ENCODE assay signal across 15 cellular contexts in genomic region chr1:111704776-111705175, GRCh38. TPM values are rescaled to one million over a fixed set of nuclear protein-coding genes. Genes with fewer than 3 reads are reported as not detected.
DNase-seq lines count a peak whose midpoint lies in the region; ATAC-seq and TF ChIP-seq lines count a peak whose summit lies in the region.
"Had no signal": no experiment of that assay in that cellular context is flagged by ENCODE, and none has a peak within 500 bp of the region (broad histone marks: within the 10 kb centered on the region; RNA-seq: fewer than 3 reads in every experiment).

No MANE protein-coding gene starts in this region.

- ATAC-seq in activated naive CD8-positive, alpha-beta T cell treated with anti-CD3 and anti-CD28 coated beads, Interleukin-2, amount 50 U/mL, for 24 hours, result peak; percentile 52
- ATAC-seq in left lobe of liver, result peak; percentile 27
- ATAC-seq in GM21576 (IDR thresholded peaks at IDR 0.05; ENCODE audit: unreplicated experiment), result no peak

- H3K36me3 ChIP-seq in breast epithelium (no peaks in the 10 kb centered on the region), vagina (peaks cover 0 to 69% of the 10 kb centered on the region in 2 donors), HAP-1 (replicated peaks) (peaks cover 9% of the 10 kb centered on the region; the same call in 1 of the 2 replicates)

- POLR2A ChIA-PET in MCF 10A (lab: Yijun Ruan, JAX), result interaction anchor here (0.8 to 2.8 kb wide), 11 partner anchors 9 to 169 kb away, joined by 3 to 14 read pairs (median 4); partner anchors contain the start of genes INKA2 and RAP1A

- H3K4me3 ChIP-seq in breast epithelium (no peak overlapping the region), vagina (no peak overlapping the region), HAP-1 (no peak overlapping the region)

- DNase-seq in MCF 10A (ENCODE audit: unreplicated experiment) (peak; percentile 71), breast epithelium (ENCODE audit: low spot score in 2 of 2) (no peak), left lobe of liver (ENCODE audit: low spot score) (no peak), vagina (ENCODE audit: extremely low spot score in 2 of 2) (no peak), NCI-H748 treated with DMSO at 0.1 percent for 48 hours (lab: John Stamatoyannopoulos, UW) (no peak), HAP-1 (ENCODE audit: low spot score in 2 of 2) (no peak)
- DNase-seq in activated naive CD8-positive, alpha-beta T cell treated with anti-CD3 and anti-CD28 coated beads, Interleukin-2, amount 50 U/mL, for 24 hours, result no peak
- DNase-seq: activated CD4-positive, alpha-beta T cell treated with anti-CD3 and anti-CD28 coated beads, Interleukin-2, amount 10 ng/mL, durations not matched to agents 7 days and 5 days; CD8-positive, alpha-beta memory T cell; KG1; NCI-H1105 treated with DMSO at 0.1 percent for 48 hours; SIG-M5 had no signal

- intact Hi-C loops in MCF 10A (cut with micrococcal nuclease) (no loop called here), breast epithelium (cut with DNase I; ENCODE audit: low total_unique reads) (no loop called here), vagina (cut with DNase I) (no loop called here)

- TF ChIP-seq POLR2A in breast epithelium (IDR thresholded peaks at IDR 0.05) (no peak), vagina (IDR thresholded peaks at IDR 0.05) (no peak)

- no TSS peak for BruUV-seq in MCF 10A (replicated peaks; lab: Mats Ljungman, UMichigan)

- H3K9me3 Mint-ChIP-seq in MCF 10A (ENCODE audit: unreplicated experiment), result no peaks in the 10 kb centered on the region
- no peaks in the 10 kb centered on the region for H3K9me3 Mint-ChIP-seq in activated naive CD8-positive, alpha-beta T cell treated with anti-CD3 and anti-CD28 coated beads, Interleukin-2, amount 50 U/mL, for 24 hours
- H3K9me3 Mint-ChIP-seq: activated CD4-positive, alpha-beta T cell treated with anti-CD3 and anti-CD28 coated beads, Interleukin-2, amount 10 ng/mL, durations not matched to agents 7 days and 5 days; CD8-positive, alpha-beta memory T cell; mesothelial cell of epicardium; T-helper 2 cell treated with Interferon-gamma antibody and Interleukin-4, amounts not matched to agents 5 μg/mL and 100 μg/mL, for 36 hours had no signal

- peaks cover 68% of the 10 kb centered on the region for H3K36me3 Mint-ChIP-seq in MCF 10A (ENCODE audit: insufficient read depth, unreplicated experiment)
- H3K36me3 Mint-ChIP-seq in activated naive CD8-positive, alpha-beta T cell treated with anti-CD3 and anti-CD28 coated beads, Interleukin-2, amount 50 U/mL, for 24 hours (ENCODE audit: low read depth), result peaks cover 60% of the 10 kb centered on the region

- no peaks in the 10 kb centered on the region for H3K27me3 Mint-ChIP-seq in MCF 10A (ENCODE audit: insufficient read depth, unreplicated experiment)
- H3K27me3 Mint-ChIP-seq in activated naive CD8-positive, alpha-beta T cell treated with anti-CD3 and anti-CD28 coated beads, Interleukin-2, amount 50 U/mL, for 24 hours, result no peaks in the 10 kb centered on the region
- H3K27me3 Mint-ChIP-seq: activated CD4-positive, alpha-beta T cell treated with anti-CD3 and anti-CD28 coated beads, Interleukin-2, amount 10 ng/mL, durations not matched to agents 7 days and 5 days; CD8-positive, alpha-beta memory T cell had no signal

- H3K9me3 ChIP-seq in breast epithelium (no peaks in the 10 kb centered on the region), vagina (no peaks in the 10 kb centered on the region), HAP-1 (no peaks in the 10 kb centered on the region)

- peaks cover 15% of the 10 kb centered on the region for H3K4me1 Mint-ChIP-seq in MCF 10A (ENCODE audit: insufficient read depth, unreplicated experiment)
- H3K4me1 Mint-ChIP-seq in activated naive CD8-positive, alpha-beta T cell treated with anti-CD3 and anti-CD28 coated beads, Interleukin-2, amount 50 U/mL, for 24 hours, result peaks cover 32% of the 10 kb centered on the region
- H3K4me1 Mint-ChIP-seq: mesothelial cell of epicardium had no signal

- no peak for TF ChIP-seq CTCF in MCF 10A (IDR thresholded peaks at IDR 0.05; ENCODE audit: unreplicated experiment)
- TF ChIP-seq CTCF in breast epithelium (IDR thresholded peaks at IDR 0.05), result no peak
- no peak for TF ChIP-seq CTCF in vagina (IDR thresholded peaks at IDR 0.05)

- in situ Hi-C loops in HAP-1 (cut with MboI; ENCODE audit: low sequenced_read_pairs), result no loop called here

- H3K4me1 ChIP-seq in breast epithelium (no peaks in the 10 kb centered on the region), vagina (peaks cover 19% of the 10 kb centered on the region), HAP-1 (peaks cover 11% of the 10 kb centered on the region)

- no peak overlapping the region for H3K27ac Mint-ChIP-seq in MCF 10A (ENCODE audit: low read depth, unreplicated experiment)
- no peak overlapping the region for H3K27ac Mint-ChIP-seq in activated naive CD8-positive, alpha-beta T cell treated with anti-CD3 and anti-CD28 coated beads, Interleukin-2, amount 50 U/mL, for 24 hours
- H3K27ac Mint-ChIP-seq: mesothelial cell of epicardium; T-helper 2 cell treated with Interferon-gamma antibody and Interleukin-4, amounts not matched to agents 5 μg/mL and 100 μg/mL, for 36 hours had no signal

- H3K27ac ChIP-seq in breast epithelium (no peak overlapping the region), vagina (no peak overlapping the region)

- no peak overlapping the region for H3K4me3 Mint-ChIP-seq in MCF 10A (ENCODE audit: unreplicated experiment)
- no peak overlapping the region for H3K4me3 Mint-ChIP-seq in activated naive CD8-positive, alpha-beta T cell treated with anti-CD3 and anti-CD28 coated beads, Interleukin-2, amount 50 U/mL, for 24 hours
- H3K4me3 Mint-ChIP-seq: activated CD4-positive, alpha-beta T cell treated with anti-CD3 and anti-CD28 coated beads, Interleukin-2, amount 10 ng/mL, durations not matched to agents 7 days and 5 days; CD8-positive, alpha-beta memory T cell; mesothelial cell of epicardium; T-helper 2 cell treated with Interferon-gamma antibody and Interleukin-4, amounts not matched to agents 5 μg/mL and 100 μg/mL, for 36 hours had no signal

- CTCF ChIA-PET in MCF 10A (lab: Yijun Ruan, JAX), result interaction anchor here (0.6 to 4.1 kb wide), 9 partner anchors 10 to 686 kb away, joined by 3 to 30 read pairs (median 3); no protein-coding TSS in a partner anchor

- H3K27me3 ChIP-seq in breast epithelium (no peaks in the 10 kb centered on the region), vagina (no peaks in the 10 kb centered on the region), HAP-1 (ENCODE audit: low read depth) (no peaks in the 10 kb centered on the region)

RNA-seq across cellular contexts. Expression of gene INKA2, which starts 34.4 kb away (rescaled TPM):
- total RNA-seq in MCF 10A (2022), result 3.5 and 6.6 TPM in 2 replicates
- total RNA-seq in breast epithelium, result 1 to 10 TPM; 3.0 to 4.6 (median 3.8) TPM
- 1.1 TPM for total RNA-seq in left lobe of liver
- total RNA-seq in vagina, result 6.1 TPM

RNA-seq across cellular contexts. Expression of gene DDX20, which starts 50.9 kb away (rescaled TPM):
- total RNA-seq in MCF 10A (2022) (14.8 and 16.8 TPM in 2 replicates), breast epithelium (10 to 100 TPM; 14.1 to 28.0 (median 25.9) TPM), left lobe of liver (3.2 TPM), vagina (16.2 TPM)
